In the genomic region with DNA sequence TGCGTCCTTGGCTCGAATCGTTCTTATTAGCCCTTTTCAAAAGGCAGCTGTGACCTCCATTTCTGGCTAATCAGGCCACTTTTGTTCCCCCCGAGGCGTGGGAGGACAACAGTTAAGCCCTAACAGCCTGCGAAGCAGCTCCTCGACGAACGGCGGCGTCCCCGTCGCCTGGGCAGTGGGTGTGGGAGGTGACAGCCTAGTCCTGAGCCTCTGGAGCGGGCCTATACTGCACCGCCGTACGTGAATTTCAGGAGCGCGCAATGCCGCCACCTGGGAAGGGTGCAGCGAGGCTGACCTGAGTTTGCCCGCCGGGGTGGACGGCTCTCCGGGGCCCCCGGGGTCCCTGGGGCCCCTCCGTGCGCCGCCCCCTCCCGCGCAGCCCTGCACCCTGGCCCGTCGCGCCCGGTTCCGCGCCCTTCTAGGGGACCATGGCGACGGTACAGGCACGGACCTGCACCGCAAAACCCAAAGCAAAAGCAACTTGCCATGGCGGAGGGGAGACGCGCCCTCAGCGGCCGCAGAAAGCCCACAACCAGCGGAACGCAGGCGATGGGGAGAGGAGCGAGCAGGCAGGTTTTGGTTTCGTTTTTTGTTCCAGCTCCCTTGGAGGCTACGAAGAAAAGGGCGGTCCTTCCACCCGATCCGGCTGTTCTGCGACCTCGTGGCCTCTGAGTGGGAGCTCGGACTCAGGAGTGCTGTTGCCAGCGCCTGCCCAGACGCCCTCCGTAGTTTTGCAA, we compare ENCODE assay signal across 1 cellular context.
TF ChIP-seq lines count a peak whose summit lies in the region.

Gene RBM43 (minus strand): TSS at position 624 of the 737 bp plus-strand sequence. CDS start 136 bp downstream, at position 488.

TF ChIP-seq in HepG2, 621 proteins besides CTCF, POLR2A, EP300 and RAD21 (continued from another document and continues in another):
- peak; percentile 52; the same call in 1 of the 2 replicates for TF ChIP-seq ZNF710 (CRISPR knock-in tag; IDR thresholded peaks at IDR 0.05; ENCODE audit: borderline replicate concordance)
- TF ChIP-seq DNMT3B (CRISPR knock-in tag; conservative IDR thresholded peaks at IDR 0.05), result no peak
- TF ChIP-seq FOSL1 (CRISPR knock-in tag; IDR thresholded peaks at IDR 0.05; ENCODE audit: borderline replicate concordance), result no peak
- peak; percentile 19; the same call in 1 of the 2 replicates for TF ChIP-seq MXD1 (CRISPR knock-in tag; IDR thresholded peaks at IDR 0.05)
- no peak for TF ChIP-seq ZBTB20 (CRISPR knock-in tag; IDR thresholded peaks at IDR 0.05; ENCODE audit: borderline replicate concordance, low read depth)
- no peak for TF ChIP-seq MTA3 (CRISPR knock-in tag; IDR thresholded peaks at IDR 0.05)
- 0 out of 2 replicates have a peak, but pooled peaks have one; percentile 34 for TF ChIP-seq DR1 (CRISPR knock-in tag; IDR thresholded peaks at IDR 0.05)
- TF ChIP-seq FOSL2 (CRISPR knock-in tag; IDR thresholded peaks at IDR 0.05), result 0 out of 2 replicates have a peak, but pooled peaks have one; percentile 19
- no peak for TF ChIP-seq TCF12 (IDR thresholded peaks at IDR 0.05)
- TF ChIP-seq TCF12 (CRISPR knock-in tag; IDR thresholded peaks at IDR 0.05), result no peak; the same call in 1 of the 2 replicates
- TF ChIP-seq ZNF556 (CRISPR knock-in tag; IDR thresholded peaks at IDR 0.05; ENCODE audit: borderline replicate concordance), result peak; percentile 85; the same call in 1 of the 2 replicates
- 0 out of 2 replicates have a peak, but pooled peaks have one; percentile 52 for TF ChIP-seq ELF4 (CRISPR knock-in tag; IDR thresholded peaks at IDR 0.05; ENCODE audit: borderline replicate concordance)
- peak; percentile 34; the same call in 1 of the 2 replicates for TF ChIP-seq ZNF614 (CRISPR knock-in tag; IDR thresholded peaks at IDR 0.05; ENCODE audit: borderline replicate concordance)
- TF ChIP-seq FUBP1 (CRISPR knock-in tag; IDR thresholded peaks at IDR 0.05; ENCODE audit: borderline replicate concordance), result no peak
- TF ChIP-seq ZNF709 (CRISPR knock-in tag; IDR thresholded peaks at IDR 0.05), result peak; percentile 89; the same call in 1 of the 2 replicates
- TF ChIP-seq, protein P1, sequence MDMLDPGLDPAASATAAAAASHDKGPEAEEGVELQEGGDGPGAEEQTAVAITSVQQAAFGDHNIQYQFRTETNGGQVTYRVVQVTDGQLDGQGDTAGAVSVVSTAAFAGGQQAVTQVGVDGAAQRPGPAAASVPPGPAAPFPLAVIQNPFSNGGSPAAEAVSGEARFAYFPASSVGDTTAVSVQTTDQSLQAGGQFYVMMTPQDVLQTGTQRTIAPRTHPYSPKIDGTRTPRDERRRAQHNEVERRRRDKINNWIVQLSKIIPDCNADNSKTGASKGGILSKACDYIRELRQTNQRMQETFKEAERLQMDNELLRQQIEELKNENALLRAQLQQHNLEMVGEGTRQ (IDR thresholded peaks at IDR 0.05; ENCODE audit: low read depth, low read length), result no peak
- TF ChIP-seq, protein P1 (CRISPR knock-in tag; IDR thresholded peaks at IDR 0.05; ENCODE audit: borderline replicate concordance), result peak; percentile 33; the same call in 1 of the 2 replicates
- no peak for TF ChIP-seq RORA (CRISPR knock-in tag; IDR thresholded peaks at IDR 0.05)
- peak; percentile 84 for TF ChIP-seq ZMYM4 (CRISPR knock-in tag; IDR thresholded peaks at IDR 0.05)
- TF ChIP-seq ZNF407 (CRISPR knock-in tag; IDR thresholded peaks at IDR 0.05; ENCODE audit: not compliant biosample characterization), result peak; percentile 80
- peak; percentile 88 for TF ChIP-seq ZNF747 (CRISPR knock-in tag; IDR thresholded peaks at IDR 0.05; ENCODE audit: borderline replicate concordance)
- no peak; the same call in 1 of the 2 replicates for TF ChIP-seq CAMTA2 (CRISPR knock-in tag; IDR thresholded peaks at IDR 0.05; ENCODE audit: borderline replicate concordance)
- TF ChIP-seq KDM1A (CRISPR knock-in tag; IDR thresholded peaks at IDR 0.05), result peak; percentile 5; the same call in 1 of the 2 replicates
- TF ChIP-seq CCDC6 (CRISPR knock-in tag; IDR thresholded peaks at IDR 0.05), result peak; percentile 69
- no peak for TF ChIP-seq ZIK1 (CRISPR knock-in tag; IDR thresholded peaks at IDR 0.05; ENCODE audit: borderline replicate concordance, low read depth)
- TF ChIP-seq KDM3A (CRISPR knock-in tag; IDR thresholded peaks at IDR 0.05; ENCODE audit: low read depth), result no peak
- TF ChIP-seq, protein P2, sequence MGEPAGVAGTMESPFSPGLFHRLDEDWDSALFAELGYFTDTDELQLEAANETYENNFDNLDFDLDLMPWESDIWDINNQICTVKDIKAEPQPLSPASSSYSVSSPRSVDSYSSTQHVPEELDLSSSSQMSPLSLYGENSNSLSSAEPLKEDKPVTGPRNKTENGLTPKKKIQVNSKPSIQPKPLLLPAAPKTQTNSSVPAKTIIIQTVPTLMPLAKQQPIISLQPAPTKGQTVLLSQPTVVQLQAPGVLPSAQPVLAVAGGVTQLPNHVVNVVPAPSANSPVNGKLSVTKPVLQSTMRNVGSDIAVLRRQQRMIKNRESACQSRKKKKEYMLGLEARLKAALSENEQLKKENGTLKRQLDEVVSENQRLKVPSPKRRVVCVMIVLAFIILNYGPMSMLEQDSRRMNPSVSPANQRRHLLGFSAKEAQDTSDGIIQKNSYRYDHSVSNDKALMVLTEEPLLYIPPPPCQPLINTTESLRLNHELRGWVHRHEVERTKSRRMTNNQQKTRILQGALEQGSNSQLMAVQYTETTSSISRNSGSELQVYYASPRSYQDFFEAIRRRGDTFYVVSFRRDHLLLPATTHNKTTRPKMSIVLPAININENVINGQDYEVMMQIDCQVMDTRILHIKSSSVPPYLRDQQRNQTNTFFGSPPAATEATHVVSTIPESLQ (CRISPR knock-in tag; conservative IDR thresholded peaks at IDR 0.05), result no peak
- 0 out of 2 replicates have a peak, but pooled peaks have one; percentile 80 for TF ChIP-seq ZNF563 (CRISPR knock-in tag; IDR thresholded peaks at IDR 0.05)
- peak; percentile 79; the same call in 1 of the 2 replicates for TF ChIP-seq ZNF512 (CRISPR knock-in tag; IDR thresholded peaks at IDR 0.05)
- peak; percentile 74; the same call in 1 of the 2 replicates for TF ChIP-seq FOXC1 (CRISPR knock-in tag; IDR thresholded peaks at IDR 0.05; ENCODE audit: borderline replicate concordance)
- peak; percentile 93; the same call in 1 of the 2 replicates for TF ChIP-seq ZNF839 (CRISPR knock-in tag; IDR thresholded peaks at IDR 0.05; ENCODE audit: borderline replicate concordance)
- TF ChIP-seq ZNF616 (CRISPR knock-in tag; IDR thresholded peaks at IDR 0.05; ENCODE audit: low read depth), result peak; percentile 78; the same call in 1 of the 2 replicates
- TF ChIP-seq, protein P3, sequence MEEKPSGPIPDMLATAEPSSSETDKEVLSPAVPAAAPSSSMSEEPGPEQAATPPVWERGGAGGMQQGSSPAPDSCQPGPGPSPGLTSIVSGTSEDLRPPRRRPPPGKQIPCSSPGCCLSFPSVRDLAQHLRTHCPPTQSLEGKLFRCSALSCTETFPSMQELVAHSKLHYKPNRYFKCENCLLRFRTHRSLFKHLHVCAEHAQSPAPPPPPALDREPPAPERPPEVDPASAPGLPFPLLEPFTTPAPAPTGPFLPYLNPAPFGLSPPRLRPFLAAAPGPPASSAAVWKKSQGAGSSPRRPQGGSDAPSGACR (CRISPR knock-in tag; IDR thresholded peaks at IDR 0.05), result peak; percentile 74; the same call in 1 of the 2 replicates
- TF ChIP-seq RBM39 (IDR thresholded peaks at IDR 0.05; ENCODE audit: low read depth, low read length, poor library complexity, severe bottlenecking), result peak; percentile 84
- TF ChIP-seq ZBTB21 (CRISPR knock-in tag; IDR thresholded peaks at IDR 0.05), result no peak
